8 cellular contexts compared by ENCODE assay signal in the genomic region with DNA sequence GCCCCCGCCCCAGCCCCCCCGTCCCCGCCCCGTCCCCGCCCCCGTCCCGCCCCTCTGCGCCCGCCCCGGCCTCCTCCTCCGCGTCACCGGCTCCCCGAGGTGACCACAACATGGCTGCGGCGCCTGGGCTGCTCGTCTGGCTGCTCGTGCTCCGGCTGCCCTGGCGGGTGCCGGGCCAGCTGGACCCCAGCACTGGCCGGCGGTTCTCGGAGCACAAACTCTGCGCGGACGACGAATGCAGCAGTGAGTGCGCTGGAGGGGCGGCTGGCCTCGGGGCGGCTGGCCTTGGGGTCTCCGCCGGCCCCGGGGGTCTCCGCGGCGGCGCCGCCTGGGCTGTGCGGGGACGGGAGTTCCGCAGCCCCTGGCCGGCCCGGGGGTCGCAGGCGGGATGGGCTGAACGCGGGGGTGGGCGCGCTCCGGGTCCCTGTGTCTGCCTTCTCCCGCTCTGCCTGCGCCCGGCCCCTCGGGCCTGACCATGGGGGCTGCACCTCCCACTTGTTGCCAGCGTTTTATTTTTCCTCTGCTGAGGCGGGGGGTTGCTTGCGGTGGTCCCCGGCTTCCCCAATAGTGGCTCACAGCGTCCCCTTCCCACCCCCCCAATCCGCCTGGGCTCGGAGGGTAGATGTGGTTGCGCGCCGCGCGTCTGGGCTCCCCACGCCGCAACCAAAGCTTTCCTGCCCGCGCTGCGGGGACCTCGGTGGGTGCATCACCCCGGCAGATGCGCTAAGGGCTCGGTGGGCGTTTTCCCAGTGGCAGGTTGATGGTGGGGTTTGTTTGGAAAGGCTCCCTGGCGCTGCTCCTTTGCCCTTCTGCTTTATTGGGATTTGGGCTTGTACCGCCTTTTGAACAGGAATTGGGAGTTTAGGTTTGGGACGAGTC. TPM values are rescaled to one million over a fixed set of nuclear protein-coding genes. Genes with fewer than 3 reads are reported as not detected.
A peak's percentile ranks its signal among the peaks of the same experiment; 100 is the strongest.
DNase-seq lines count a peak whose midpoint lies in the region; ATAC-seq, FAIRE-seq and TF ChIP-seq lines count a peak whose summit lies in the region.

A gene with protein sequence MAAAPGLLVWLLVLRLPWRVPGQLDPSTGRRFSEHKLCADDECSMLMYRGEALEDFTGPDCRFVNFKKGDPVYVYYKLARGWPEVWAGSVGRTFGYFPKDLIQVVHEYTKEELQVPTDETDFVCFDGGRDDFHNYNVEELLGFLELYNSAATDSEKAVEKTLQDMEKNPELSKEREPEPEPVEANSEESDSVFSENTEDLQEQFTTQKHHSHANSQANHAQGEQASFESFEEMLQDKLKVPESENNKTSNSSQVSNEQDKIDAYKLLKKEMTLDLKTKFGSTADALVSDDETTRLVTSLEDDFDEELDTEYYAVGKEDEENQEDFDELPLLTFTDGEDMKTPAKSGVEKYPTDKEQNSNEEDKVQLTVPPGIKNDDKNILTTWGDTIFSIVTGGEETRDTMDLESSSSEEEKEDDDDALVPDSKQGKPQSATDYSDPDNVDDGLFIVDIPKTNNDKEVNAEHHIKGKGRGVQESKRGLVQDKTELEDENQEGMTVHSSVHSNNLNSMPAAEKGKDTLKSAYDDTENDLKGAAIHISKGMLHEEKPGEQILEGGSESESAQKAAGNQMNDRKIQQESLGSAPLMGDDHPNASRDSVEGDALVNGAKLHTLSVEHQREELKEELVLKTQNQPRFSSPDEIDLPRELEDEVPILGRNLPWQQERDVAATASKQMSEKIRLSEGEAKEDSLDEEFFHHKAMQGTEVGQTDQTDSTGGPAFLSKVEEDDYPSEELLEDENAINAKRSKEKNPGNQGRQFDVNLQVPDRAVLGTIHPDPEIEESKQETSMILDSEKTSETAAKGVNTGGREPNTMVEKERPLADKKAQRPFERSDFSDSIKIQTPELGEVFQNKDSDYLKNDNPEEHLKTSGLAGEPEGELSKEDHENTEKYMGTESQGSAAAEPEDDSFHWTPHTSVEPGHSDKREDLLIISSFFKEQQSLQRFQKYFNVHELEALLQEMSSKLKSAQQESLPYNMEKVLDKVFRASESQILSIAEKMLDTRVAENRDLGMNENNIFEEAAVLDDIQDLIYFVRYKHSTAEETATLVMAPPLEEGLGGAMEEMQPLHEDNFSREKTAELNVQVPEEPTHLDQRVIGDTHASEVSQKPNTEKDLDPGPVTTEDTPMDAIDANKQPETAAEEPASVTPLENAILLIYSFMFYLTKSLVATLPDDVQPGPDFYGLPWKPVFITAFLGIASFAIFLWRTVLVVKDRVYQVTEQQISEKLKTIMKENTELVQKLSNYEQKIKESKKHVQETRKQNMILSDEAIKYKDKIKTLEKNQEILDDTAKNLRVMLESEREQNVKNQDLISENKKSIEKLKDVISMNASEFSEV (N-terminal part only) (plus strand): TSS at position 97 of the 879 bp plus-strand sequence. CDS start 14 bp downstream, at position 111.

- H3K27me3 Mint-ChIP-seq in activated T-helper 2 cell treated with anti-CD3 and anti-CD28 coated beads, Interferon-gamma antibody, Interleukin-2, Interleukin-4, amounts not matched to agents 10 μg/mL and 5 μg/mL and 100 μg/mL, durations not matched to agents 14 hours and 24 hours and 36 hours (ENCODE audit: low read depth), result peaks cover 30% of the 10 kb centered on the region

- intact Hi-C loops in activated T-helper 2 cell treated with anti-CD3 and anti-CD28 coated beads, Interferon-gamma antibody, Interleukin-2, Interleukin-4, amounts not matched to agents 10 μg/mL and 5 μg/mL and 100 μg/mL, durations not matched to agents 14 hours and 24 hours and 36 hours (cut with micrococcal nuclease), result loop anchor here (1.0 to 10.0 kb wide), 4 partner anchors 17 to 1743 kb away; a partner anchor contains a TSS

- peaks cover 21% of the 10 kb centered on the region for H3K4me1 ChIP-seq in suprapubic skin

- no peak for TF ChIP-seq RAD21 in neural cell (conservative IDR thresholded peaks at IDR 0.05)

- WGBS in suprapubic skin, result under 1% methylated on average over 35 of the region's 81 CpGs

- peaks cover 15% of the 10 kb centered on the region for H3K36me3 Mint-ChIP-seq in activated T-helper 2 cell treated with anti-CD3 and anti-CD28 coated beads, Interferon-gamma antibody, Interleukin-2, Interleukin-4, amounts not matched to agents 10 μg/mL and 5 μg/mL and 100 μg/mL, durations not matched to agents 14 hours and 24 hours and 36 hours (ENCODE audit: low read depth)

- H3K9ac ChIP-seq in neural cell (ENCODE audit: low read length), result peak within 1 kb of the TSS; percentile 76

- H3F3A ChIP-seq in neural cell (ENCODE audit: insufficient read depth, low read length, poor library complexity, severe bottlenecking), result no peaks in the 10 kb centered on the region

- no peak for TF ChIP-seq CTCF in fibroblast of the aortic adventitia (IDR thresholded peaks at IDR 0.05; ENCODE audit: insufficient read depth, low read length)
- TF ChIP-seq CTCF in neural cell (IDR thresholded peaks at IDR 0.05; ENCODE audit: poor library complexity, severe bottlenecking), result no peak
- TF ChIP-seq CTCF in suprapubic skin (IDR thresholded peaks at IDR 0.05), result no peak

- H3K4me3 Mint-ChIP-seq in activated T-helper 2 cell treated with anti-CD3 and anti-CD28 coated beads, Interferon-gamma antibody, Interleukin-2, Interleukin-4, amounts not matched to agents 10 μg/mL and 5 μg/mL and 100 μg/mL, durations not matched to agents 14 hours and 24 hours and 36 hours (ENCODE audit: low read depth), result peak within 1 kb of the TSS; percentile 85

- H3K9me3 ChIP-seq in neural cell (ENCODE audit: low read length), result no peaks in the 10 kb centered on the region
- H3K9me3 ChIP-seq in suprapubic skin, result no peaks in the 10 kb centered on the region

- H3K9me3 Mint-ChIP-seq in activated T-helper 2 cell treated with anti-CD3 and anti-CD28 coated beads, Interferon-gamma antibody, Interleukin-2, Interleukin-4, amounts not matched to agents 10 μg/mL and 5 μg/mL and 100 μg/mL, durations not matched to agents 14 hours and 24 hours and 36 hours, result no peaks in the 10 kb centered on the region

- H3K36me3 ChIP-seq in neural cell (ENCODE audit: insufficient read depth, low read length) (no peaks in the 10 kb centered on the region), suprapubic skin (peaks cover 2% of the 10 kb centered on the region)

- peak within 1 kb of the TSS; percentile 72 for H3K27ac ChIP-seq in neural cell (ENCODE audit: low read length)
- peak within 1 kb of the TSS; percentile 85 for H3K27ac ChIP-seq in suprapubic skin

- no peak for FAIRE-seq in RCC 7860 (lab: Jason Lieb, UNC)

- no peaks in the 10 kb centered on the region for H4K20me1 ChIP-seq in neural cell (ENCODE audit: insufficient read depth)

- no peaks in the 10 kb centered on the region for H3K9me2 ChIP-seq in neural cell (ENCODE audit: insufficient read depth, low read length)

- TF ChIP-seq EP300 in neural cell (conservative IDR thresholded peaks at IDR 0.05; ENCODE audit: poor library complexity, severe bottlenecking) (no peak), suprapubic skin (IDR thresholded peaks at IDR 0.05) (no peak)

- peak in 1 of 2 donors; percentile 34 for TF ChIP-seq POLR2A in suprapubic skin (IDR thresholded peaks at IDR 0.05)

- peak within 1 kb of the TSS; percentile 92 for H2AFZ ChIP-seq in neural cell (ENCODE audit: low read depth, low read length)

- DNase-seq in COLO668 (lab: John Stamatoyannopoulos, UW; ENCODE audit: unreplicated experiment), result peak; percentile 89
- DNase-seq in RCC 7860 (ENCODE audit: low spot score), result peak; percentile 64
- peak; percentile 71 for DNase-seq in activated T-helper 2 cell treated with anti-CD3 and anti-CD28 coated beads, Interferon-gamma antibody, Interleukin-2, Interleukin-4, amounts not matched to agents 10 μg/mL and 5 μg/mL and 100 μg/mL, durations not matched to agents 14 hours and 24 hours and 36 hours (ENCODE audit: low spot score)
- no peak for DNase-seq in fibroblast of the aortic adventitia (ENCODE audit: low read depth)
- peak; percentile 91 to 93 for DNase-seq in suprapubic skin (ENCODE audit: low spot score in 2 of 2)

- H3K4me1 Mint-ChIP-seq in activated T-helper 2 cell treated with anti-CD3 and anti-CD28 coated beads, Interferon-gamma antibody, Interleukin-2, Interleukin-4, amounts not matched to agents 10 μg/mL and 5 μg/mL and 100 μg/mL, durations not matched to agents 14 hours and 24 hours and 36 hours (ENCODE audit: low read depth), result peaks cover 25% of the 10 kb centered on the region

- ATAC-seq in GM19452 (IDR thresholded peaks at IDR 0.05; ENCODE audit: unreplicated experiment) (peak; percentile 50), HG03565 (IDR thresholded peaks at IDR 0.05; ENCODE audit: unreplicated experiment) (peak; percentile 41)

- H3K79me2 ChIP-seq in neural cell (replicated peaks; ENCODE audit: insufficient read depth, low read length), result peaks cover 15% of the 10 kb centered on the region

- H3K4me3 ChIP-seq in fibroblast of the aortic adventitia (ENCODE audit: low read depth, low read length) (peak within 1 kb of the TSS; percentile 82), neural cell (ENCODE audit: low read length) (peak within 1 kb of the TSS; percentile 86), suprapubic skin (peak within 1 kb of the TSS; percentile 83)

- H3K4me2 ChIP-seq in neural cell (ENCODE audit: low read length), result peak within 1 kb of the TSS; percentile 84

- H3K27ac Mint-ChIP-seq in activated T-helper 2 cell treated with anti-CD3 and anti-CD28 coated beads, Interferon-gamma antibody, Interleukin-2, Interleukin-4, amounts not matched to agents 10 μg/mL and 5 μg/mL and 100 μg/mL, durations not matched to agents 14 hours and 24 hours and 36 hours, result peak within 1 kb of the TSS; percentile 75

- H3K27me3 ChIP-seq in neural cell (ENCODE audit: insufficient read depth, low read depth, low read length) (no peaks in the 10 kb centered on the region), suprapubic skin (peaks cover 9% of the 10 kb centered on the region)

TF ChIP-seq in neural cell, 6 proteins besides CTCF, POLR2A, EP300 and RAD21 (continues in another document):
- TF ChIP-seq MXI1 (conservative IDR thresholded peaks at IDR 0.05; ENCODE audit: poor library complexity, severe bottlenecking) (peak; percentile 40), TAF1 (IDR thresholded peaks at IDR 0.05; ENCODE audit: low read depth) (peak; percentile 97)

RNA-seq across cellular contexts. Expression of the gene that starts here (rescaled TPM):
- 40.6 and 44.4 TPM in 2 replicates for total RNA-seq in activated T-helper 2 cell treated with anti-CD3 and anti-CD28 coated beads, Interferon-gamma antibody, Interleukin-2, Interleukin-4, amounts not matched to agents 10 μg/mL and 5 μg/mL and 100 μg/mL, durations not matched to agents 14 hours and 24 hours and 36 hours
- 61.5 and 81.0 TPM in 2 replicates for total RNA-seq in fibroblast of the aortic adventitia (ENCODE audit: low replicate concordance)
- 26.9 and 33.5 TPM in 2 replicates for polyA plus RNA-seq in neural cell
- polyA minus RNA-seq in neural cell, result 78.6 and 89.1 TPM in 2 replicates
- total RNA-seq in suprapubic skin, result 10 to 100 TPM; 29.9 to 62.3 (median 46.1) TPM
